10 cellular contexts compared by ENCODE assay signal in genomic region chr1:43671626-43672330, GRCh38. TPM values are rescaled to one million over a fixed set of nuclear protein-coding genes. Genes with fewer than 3 reads are reported as not detected.
A peak's percentile ranks its signal among the peaks of the same experiment; 100 is the strongest.
DNase-seq lines count a peak whose midpoint lies in the region; ATAC-seq and TF ChIP-seq lines count a peak whose summit lies in the region.
"Had no signal": no experiment of that assay in that cellular context is flagged by ENCODE, and none has a peak within 500 bp of the region (broad histone marks: within the 10 kb centered on the region; RNA-seq: fewer than 3 reads in every experiment).

No MANE protein-coding gene starts in this region.

- H3K4ac ChIP-seq in mesenchymal stem cell (ENCODE audit: low read depth in 1 of 2, low read length in 2 of 2) = no peak overlapping the region

- H2AFZ ChIP-seq in mesenchymal stem cell (ENCODE audit: low read depth, low read length) = no peak overlapping the region

- no peaks in the 10 kb centered on the region for H3K9me3 ChIP-seq in mesenchymal stem cell (ENCODE audit: control insufficient read depth, low read length)

- no peak overlapping the region for H4K8ac ChIP-seq in mesenchymal stem cell (ENCODE audit: low read length)

- no peak overlapping the region for H2BK120ac ChIP-seq in mesenchymal stem cell (ENCODE audit: low read depth, low read length)

- DNase-seq in AG09319 (ENCODE audit: extremely low read depth, low read depth) = peak; percentile 36
- peak; percentile 46 for DNase-seq in RPMI7951 (ENCODE audit: low read depth)
- DNase-seq in epithelial cell of esophagus (ENCODE audit: low read depth) = peak; percentile 76
- DNase-seq in mesenchymal stem cell = peak; percentile 61
- no peak for DNase-seq in NCI-H1417 (lab: John Stamatoyannopoulos, UW)
- no peak for DNase-seq in DMS114 treated with DMSO at 0.1 percent for 48 hours (lab: John Stamatoyannopoulos, UW; ENCODE audit: unreplicated experiment)
- DNase-seq: activated CD4-positive, alpha-beta T cell treated with anti-CD3 and anti-CD28 coated beads, Interleukin-2, amount 50 U/mL, for 48 hours; NCI-H2029 had no signal

- H4K91ac ChIP-seq in mesenchymal stem cell (ENCODE audit: low read length) = no peak overlapping the region

- no peak for ATAC-seq in GM18498 (IDR thresholded peaks at IDR 0.05; ENCODE audit: unreplicated experiment)
- ATAC-seq in GM21619 (IDR thresholded peaks at IDR 0.05; ENCODE audit: unreplicated experiment) = no peak

- peaks cover 84 to 85% of the 10 kb centered on the region in 2 experiments for H3K36me3 ChIP-seq in mesenchymal stem cell (ENCODE audit: control insufficient read depth in 1 of 2, insufficient read depth in 2 of 2, low read depth in 1 of 2, low read length in 2 of 2)

- H2BK5ac ChIP-seq in mesenchymal stem cell (ENCODE audit: low read depth, low read length, poor library complexity, severe bottlenecking) = no peak overlapping the region

- H2BK12ac ChIP-seq in mesenchymal stem cell (ENCODE audit: low read length in 2 of 2) = no peak overlapping the region

- no peak overlapping the region for H3K14ac ChIP-seq in mesenchymal stem cell (ENCODE audit: low read length in 2 of 2)

- TF ChIP-seq CTCF in AG09319 (IDR thresholded peaks at IDR 0.05; ENCODE audit: low read depth, low read length) (no peak), epithelial cell of esophagus (IDR thresholded peaks at IDR 0.05; ENCODE audit: insufficient read depth, low read depth, low read length, missing control alignments) (no peak)

- H2BK15ac ChIP-seq in mesenchymal stem cell (ENCODE audit: low read depth, poor library complexity, severe bottlenecking) = no peak overlapping the region

- H3K4me3 ChIP-seq in epithelial cell of esophagus (ENCODE audit: low read length) (no peak overlapping the region), mesenchymal stem cell (ENCODE audit: insufficient read depth in 1 of 2, low read depth in 1 of 2, low read length in 2 of 2) (peak overlapping the region in 1 of 2 experiments; percentile 50)

- no peak overlapping the region for H2AK5ac ChIP-seq in mesenchymal stem cell (ENCODE audit: low read length, severe bottlenecking)

- H3K23ac ChIP-seq in mesenchymal stem cell (ENCODE audit: low read length in 2 of 2) = no peak overlapping the region

- no peaks in the 10 kb centered on the region for H3K27me3 ChIP-seq in mesenchymal stem cell (ENCODE audit: control insufficient read depth in 1 of 2, insufficient read depth in 1 of 2, low read length in 2 of 2)

- 95% methylated on average over 10 of the region's 10 CpGs for whole genome bisulfite sequencing in mesenchymal stem cell

- H3K27ac ChIP-seq in mesenchymal stem cell (ENCODE audit: low read length, poor library complexity, severe bottlenecking) = peak overlapping the region; percentile 49

- peaks cover 34% of the 10 kb centered on the region for H3K79me1 ChIP-seq in mesenchymal stem cell (replicated peaks; ENCODE audit: low read length, poor library complexity, severe bottlenecking)

- peaks cover 17% of the 10 kb centered on the region for H3K4me1 ChIP-seq in mesenchymal stem cell (ENCODE audit: control insufficient read depth, insufficient read depth, low read depth, low read length)

- H3K18ac ChIP-seq in mesenchymal stem cell (ENCODE audit: low read depth in 1 of 2, low read length in 2 of 2) = no peak overlapping the region

- no peak overlapping the region for H3K4me2 ChIP-seq in mesenchymal stem cell (ENCODE audit: low read length, poor library complexity, severe bottlenecking)

- peak overlapping the region; percentile 62 for H3K9ac ChIP-seq in mesenchymal stem cell (ENCODE audit: low read length)

RNA-seq across cellular contexts. Expression of gene KDM4A, which starts 21.8 kb away (rescaled TPM):
- 22.0 and 29.6 TPM in 2 replicates for total RNA-seq in RPMI7951 (2014; rRNA removed; shearing (Covaris generic))
- polyA plus RNA-seq in mesenchymal stem cell (2013, experiment 1 of 2) = 22.4 TPM
- 21.9 TPM for polyA plus RNA-seq in mesenchymal stem cell (2013, experiment 2 of 2)

RNA-seq across cellular contexts. Expression of gene ST3GAL3, which starts 35.6 kb away (rescaled TPM):
- total RNA-seq in RPMI7951 (2014; rRNA removed; shearing (Covaris generic)) = 14.7 and 15.6 TPM in 2 replicates
- polyA plus RNA-seq in mesenchymal stem cell (2013, experiment 1 of 2) = 8.2 TPM
- polyA plus RNA-seq in mesenchymal stem cell (2013, experiment 2 of 2) = 8.4 TPM

Comparison
In these comparisons a context has a peak if more than half of its experiments do, and no peak if none do; other contexts are left out.
1. DNase-seq: peak in AG09319 (single experiment), RPMI7951 (single experiment), epithelial cell of esophagus (single experiment) and mesenchymal stem cell (single experiment); none in NCI-H1417 (0 of 3) and DMS114 treated with DMSO at 0.1 percent for 48 hours (single experiment).